In genomic region chr19:18893573-18894253, GRCh38 we compare ENCODE assay signal across 27 cellular contexts. TPM values are rescaled to one million over a fixed set of nuclear protein-coding genes. Genes with fewer than 3 reads are reported as not detected.
A peak's percentile ranks its signal among the peaks of the same experiment; 100 is the strongest.
DNase-seq lines count a peak whose midpoint lies in the region; ATAC-seq and TF ChIP-seq lines count a peak whose summit lies in the region.
"Had no signal": no experiment of that assay in that cellular context is flagged by ENCODE, and none has a peak within 500 bp of the region (broad histone marks: within the 10 kb centered on the region; RNA-seq: fewer than 3 reads in every experiment).

No MANE protein-coding gene starts in this region.

- WGBS in H9 (ENCODE audit: extremely low coverage, insufficient read length, low lambda C conversion rate): no CpG with 5 or more reads among the region's 18 CpGs

- no peak overlapping the region for H2BK12ac ChIP-seq in H9 (ENCODE audit: insufficient read length, low read depth, low read length)

- H3T11ph ChIP-seq in H9 (ENCODE audit: low read length): no peak overlapping the region

- H3K4me2 ChIP-seq in H9 (ENCODE audit: insufficient read depth, insufficient read length, low read length): no peak overlapping the region

- no peak overlapping the region for H3K56ac ChIP-seq in H9 (ENCODE audit: insufficient read length, low read depth, low read length)

- peaks cover 7% of the 10 kb centered on the region for H3K23me2 ChIP-seq in H9 (ENCODE audit: insufficient read length, low read depth, low read length, poor library complexity, severe bottlenecking)

- H3K4me3 Mint-ChIP-seq in memory B cell (peak overlapping the region; percentile 50), progenitor cell of endocrine pancreas (ENCODE audit: low read depth) (peak overlapping the region; percentile 24), H9 (peak overlapping the region in 1 of 2 experiments; percentile 35; a peak in 1 of 5 replicates)
- H3K4me3 Mint-ChIP-seq: activated B cell treated with CpG ODN at 0.5 μM for 24 hours; activated naive CD4-positive, alpha-beta T cell treated with anti-CD3 and anti-CD28 coated beads for 36 hours; CD4-positive, alpha-beta memory T cell; stimulated activated naive CD8-positive, alpha-beta T cell treated with anti-CD3 and anti-CD28 coated beads, Interleukin-15, amount 100 ng/mL, for 72 hours had no signal

- intact Hi-C loops in left ventricle myocardium superior (cut with micrococcal nuclease) (no loop called here), cardiac septum (cut with DNase I) (no loop called here)

- no peak overlapping the region for H2BK20ac ChIP-seq in H9 (ENCODE audit: low read depth, low read length, poor library complexity, severe bottlenecking)

- no peaks in the 10 kb centered on the region for H3K79me1 ChIP-seq in H9 (ENCODE audit: insufficient read depth, low read depth, low read length, poor library complexity, severe bottlenecking)

- H3K9me3 ChIP-seq in H9 (ENCODE audit: control insufficient read depth, low read depth, low read length): no peaks in the 10 kb centered on the region
- H3K9me3 ChIP-seq: tibial artery had no signal

- DNase-seq in left ventricle myocardium superior (no peak), cardiac septum (ENCODE audit: low spot score) (no peak), memory B cell (ENCODE audit: low spot score in 2 of 2) (no peak), progenitor cell of endocrine pancreas (ENCODE audit: low spot score, unreplicated experiment) (no peak), H9 (no peak), GM13977 (ENCODE audit: low spot score) (no peak), SW 1271 (lab: John Stamatoyannopoulos, UW) (no peak)
- no peak for DNase-seq in activated T-cell treated with anti-CD3 and anti-CD28 coated beads, Interleukin-2, amount 50 U/mL, for 1 hour
- DNase-seq: activated B cell treated with CpG ODN at 0.5 μM for 24 hours; activated naive CD4-positive, alpha-beta T cell treated with anti-CD3 and anti-CD28 coated beads for 36 hours; amniotic stem cell; EL; endodermal cell; foreskin keratinocyte; immature natural killer cell; naive thymus-derived CD4-positive, alpha-beta T cell; NCI-H1048; NK-92 treated with Interleukin-12 subunit alpha and Interleukin-12 subunit beta, amount 100 ng/mL, for 24 hours; SHP77; stimulated activated naive CD8-positive, alpha-beta T cell treated with anti-CD3 and anti-CD28 coated beads, Interleukin-15, amount 100 ng/mL, for 72 hours had no signal

- no peak overlapping the region for H2BK15ac ChIP-seq in H9 (ENCODE audit: low read depth, low read length)

- H3K4me1 Mint-ChIP-seq in memory B cell: peaks cover 10% of the 10 kb centered on the region
- H3K4me1 Mint-ChIP-seq in progenitor cell of endocrine pancreas (ENCODE audit: low read depth): peaks cover 10% of the 10 kb centered on the region
- peaks cover 0 to 10% of the 10 kb centered on the region in 2 experiments; a peak in 1 of 4 replicates for H3K4me1 Mint-ChIP-seq in H9
- H3K4me1 Mint-ChIP-seq: endodermal cell, GM23338 had no signal

- H3K27ac Mint-ChIP-seq in memory B cell (no peak overlapping the region), progenitor cell of endocrine pancreas (no peak overlapping the region), H9 (no peak overlapping the region)
- H3K27ac Mint-ChIP-seq: activated B cell treated with CpG ODN at 0.5 μM for 24 hours; activated naive CD4-positive, alpha-beta T cell treated with anti-CD3 and anti-CD28 coated beads for 36 hours; CD4-positive, alpha-beta memory T cell; endodermal cell; GM23338; immature natural killer cell; naive thymus-derived CD4-positive, alpha-beta T cell; stimulated activated naive CD8-positive, alpha-beta T cell treated with anti-CD3 and anti-CD28 coated beads, Interleukin-15, amount 100 ng/mL, for 72 hours had no signal

- H4K91ac ChIP-seq in H9 (ENCODE audit: insufficient read length, low read depth, low read length): no peak overlapping the region

- ATAC-seq in left ventricle myocardium superior: peak; percentile 12
- no peak for ATAC-seq in memory B cell (ENCODE audit: low read depth)
- ATAC-seq: esophagus mucosa; foreskin keratinocyte; GM12878; naive thymus-derived CD4-positive, alpha-beta T cell; Panc1; stimulated activated naive CD8-positive, alpha-beta T cell treated with anti-CD3 and anti-CD28 coated beads, Interleukin-15, amount 100 ng/mL, for 72 hours had no signal

- H3K27me3 Mint-ChIP-seq in memory B cell (peaks cover 23% of the 10 kb centered on the region), progenitor cell of endocrine pancreas (peaks cover 4% of the 10 kb centered on the region), H9 (ENCODE audit: low read depth) (peaks cover 17% of the 10 kb centered on the region)

- H3K36me3 Mint-ChIP-seq in memory B cell (no peaks in the 10 kb centered on the region), progenitor cell of endocrine pancreas (ENCODE audit: insufficient read depth) (peaks cover 1% of the 10 kb centered on the region), H9 (ENCODE audit: insufficient read depth in 1 of 3, low read depth in 3 of 3) (peaks cover 0 to 7% (median 0%) of the 10 kb centered on the region in 3 experiments; a peak in 5 of 7 replicates)

- H3K27ac ChIP-seq in H9 (ENCODE audit: insufficient read length, low read depth, low read length): no peak overlapping the region
- H3K27ac ChIP-seq: foreskin keratinocyte, tibial artery had no signal

- in situ Hi-C loops in GM13977 (cut with MboI; ENCODE audit: low pct_unique_long_range_greater_than_20kb, low sequenced_read_pairs, unreplicated experiment): no loop called here

- no peak overlapping the region for H4K8ac ChIP-seq in H9 (replicated peaks; ENCODE audit: insufficient read length, low read depth, low read length)

- no peak overlapping the region for H2BK5ac ChIP-seq in H9 (ENCODE audit: insufficient read length, low read length)

- H4K20me1 ChIP-seq in H9 (ENCODE audit: control insufficient read depth, insufficient read depth, insufficient read length): no peaks in the 10 kb centered on the region

- TF ChIP-seq CTCF in progenitor cell of endocrine pancreas (IDR thresholded peaks at IDR 0.05; ENCODE audit: unreplicated experiment): no peak
- TF ChIP-seq CTCF in H9 (conservative IDR thresholded peaks at IDR 0.05): no peak
- no peak for TF ChIP-seq CTCF in GM13977 (IDR thresholded peaks at IDR 0.05; ENCODE audit: extremely low read depth, insufficient read depth, missing control alignments)

- H3K23ac ChIP-seq in H9 (ENCODE audit: insufficient read length, low read depth, low read length): no peak overlapping the region

- no peak overlapping the region; the same call in 1 of the 2 replicates for H3K14ac ChIP-seq in H9 (ENCODE audit: insufficient read depth, low read length)

- H3K9ac ChIP-seq in H9 (ENCODE audit: extremely low read depth, insufficient read length, low read length): no peak overlapping the region

- no peak overlapping the region for H3K4ac ChIP-seq in H9 (ENCODE audit: low read depth, low read length)

- no peak overlapping the region for H2BK120ac ChIP-seq in H9 (ENCODE audit: low read depth, low read length, poor library complexity, severe bottlenecking)

- no peak overlapping the region for H3K18ac ChIP-seq in H9 (ENCODE audit: insufficient read length, low read depth, low read length)

- H4K5ac ChIP-seq in H9 (ENCODE audit: insufficient read length, low read depth, low read length): no peak overlapping the region

- no peaks in the 10 kb centered on the region for H3K4me1 ChIP-seq in H9 (ENCODE audit: insufficient read depth, low read length)
- H3K4me1 ChIP-seq: foreskin keratinocyte had no signal

- H2AFZ ChIP-seq in H9 (ENCODE audit: low read length): no peak overlapping the region
- H2AFZ ChIP-seq: GM23338 had no signal

- H2AK5ac ChIP-seq in H9 (ENCODE audit: insufficient read length, low read length): no peak overlapping the region

- H3K27me3 ChIP-seq in H9 (ENCODE audit: insufficient read depth, low read length): no peaks in the 10 kb centered on the region; the same call in 1 of the 2 replicates

- no peaks in the 10 kb centered on the region for H3K9me3 Mint-ChIP-seq in memory B cell
- no peaks in the 10 kb centered on the region for H3K9me3 Mint-ChIP-seq in progenitor cell of endocrine pancreas (ENCODE audit: low read depth)
- H3K9me3 Mint-ChIP-seq in H9: no peaks in the 10 kb centered on the region
- H3K9me3 Mint-ChIP-seq: activated B cell treated with CpG ODN at 0.5 μM for 24 hours; activated naive CD4-positive, alpha-beta T cell treated with anti-CD3 and anti-CD28 coated beads for 36 hours; endodermal cell; GM23338; IgD-negative memory B cell; immature natural killer cell; naive thymus-derived CD4-positive, alpha-beta T cell; stimulated activated naive CD8-positive, alpha-beta T cell treated with anti-CD3 and anti-CD28 coated beads, Interleukin-15, amount 100 ng/mL, for 72 hours had no signal

- H3K79me2 ChIP-seq in H9 (ENCODE audit: insufficient read depth, low read length): no peaks in the 10 kb centered on the region

RNA-seq across cellular contexts. Expression of gene CERS1, which starts 2.2 kb away (rescaled TPM):
- total RNA-seq in left ventricle myocardium superior (0.42 TPM), cardiac septum (1.8 TPM), progenitor cell of endocrine pancreas (20.1 and 20.9 TPM in 2 replicates), H9 (2021) (19.3 and 20.3 TPM in 2 replicates)
- total RNA-seq: activated B cell treated with CpG ODN at 0.5 μM for 24 hours; activated naive CD4-positive, alpha-beta T cell treated with anti-CD3 and anti-CD28 coated beads for 36 hours; CD4-positive, alpha-beta memory T cell; esophagus mucosa; GM12878; naive thymus-derived CD4-positive, alpha-beta T cell had no signal

RNA-seq across cellular contexts. Expression of gene COPE, which starts 25.5 kb away (rescaled TPM):
- 140 TPM for total RNA-seq in left ventricle myocardium superior
- 133 TPM for total RNA-seq in cardiac septum
- 189 and 192 TPM in 2 replicates for total RNA-seq in progenitor cell of endocrine pancreas
- total RNA-seq in H9 (2021): 185 and 198 TPM in 2 replicates

RNA-seq across cellular contexts. Expression of gene DDX49, which starts 25.8 kb away (rescaled TPM):
- 22.2 TPM for total RNA-seq in left ventricle myocardium superior
- total RNA-seq in cardiac septum: 22.9 TPM
- 44.4 and 44.7 TPM in 2 replicates for total RNA-seq in progenitor cell of endocrine pancreas
- total RNA-seq in H9 (2021): 52.3 and 52.4 TPM in 2 replicates

RNA-seq across cellular contexts. Expression of gene HOMER3, which starts 47.3 kb away (rescaled TPM):
- total RNA-seq in left ventricle myocardium superior (10.4 TPM), cardiac septum (15.6 TPM), progenitor cell of endocrine pancreas (64.5 and 69.4 TPM in 2 replicates), H9 (2021) (19.6 and 20.2 TPM in 2 replicates)
- total RNA-seq: activated naive CD4-positive, alpha-beta T cell treated with anti-CD3 and anti-CD28 coated beads for 36 hours had no signal
